Comparison of ENCODE assay signal across 13 cellular contexts in the genomic region with DNA sequence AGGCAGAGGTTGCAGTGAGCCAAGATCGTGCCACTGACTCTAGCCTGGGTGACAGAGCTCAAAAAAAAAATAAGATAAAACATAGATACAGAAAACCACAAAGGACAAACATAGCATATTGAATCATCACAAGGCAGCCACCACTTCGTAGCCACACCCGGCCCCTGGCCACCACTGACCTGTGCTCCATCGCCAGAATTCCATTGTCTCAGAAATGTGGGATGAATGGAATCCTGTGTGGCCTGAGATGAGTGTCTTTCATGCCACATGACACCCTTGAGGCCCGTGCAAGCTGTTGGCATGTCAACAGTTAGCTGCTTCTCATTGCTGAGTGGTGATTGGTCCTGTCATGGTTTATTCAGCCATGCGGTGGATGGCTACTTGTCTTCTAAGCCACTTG. TPM values are rescaled to one million over a fixed set of nuclear protein-coding genes. Genes with fewer than 3 reads are reported as not detected.
"Had no signal": no experiment of that assay in that cellular context is flagged by ENCODE, and none has a peak within 500 bp of the region (broad histone marks: within the 10 kb centered on the region; RNA-seq: fewer than 3 reads in every experiment).

No MANE protein-coding gene starts in this region.

RNA-seq across cellular contexts. Expression of gene FAM90A26, which starts 10.2 kb away (rescaled TPM):
- total RNA-seq: activated B cell treated with CpG ODN at 0.5 μM for 24 hours; activated CD8-positive, alpha-beta T cell treated with anti-CD3 and anti-CD28 coated beads for 36 hours; activated T-helper 17 cell treated with anti-CD3 and anti-CD28 coated beads, Interleukin-2, amount 50 U/mL, for 72 hours; body of pancreas; chondrocyte; dermis blood vessel endothelial cell; esophagus muscularis mucosa; foreskin keratinocyte; gastrocnemius medialis; heart left ventricle; T-helper 17 cell had no signal
- polyA plus RNA-seq: adipose tissue, foreskin keratinocyte, heart left ventricle had no signal

RNA-seq across cellular contexts. Expression of gene USP17L10, which starts 50.4 kb away (rescaled TPM):
- total RNA-seq: activated B cell treated with CpG ODN at 0.5 μM for 24 hours; activated CD8-positive, alpha-beta T cell treated with anti-CD3 and anti-CD28 coated beads for 36 hours; activated T-cell treated with anti-CD3 and anti-CD28 coated beads, Interleukin-2, amount 50 U/mL, for 4 hours; activated T-helper 17 cell treated with anti-CD3 and anti-CD28 coated beads, Interleukin-2, amount 50 U/mL, for 72 hours; body of pancreas; chondrocyte; dermis blood vessel endothelial cell; esophagus muscularis mucosa; foreskin keratinocyte; gastrocnemius medialis; heart left ventricle; T-helper 17 cell had no signal
- polyA plus RNA-seq: adipose tissue, foreskin keratinocyte, heart left ventricle had no signal

RNA-seq across cellular contexts. Expression of gene USP17L11, which starts 55.2 kb away (rescaled TPM):
- total RNA-seq: activated B cell treated with CpG ODN at 0.5 μM for 24 hours; activated CD8-positive, alpha-beta T cell treated with anti-CD3 and anti-CD28 coated beads for 36 hours; activated T-cell treated with anti-CD3 and anti-CD28 coated beads, Interleukin-2, amount 50 U/mL, for 4 hours; activated T-helper 17 cell treated with anti-CD3 and anti-CD28 coated beads, Interleukin-2, amount 50 U/mL, for 72 hours; body of pancreas; chondrocyte; dermis blood vessel endothelial cell; esophagus muscularis mucosa; foreskin keratinocyte; gastrocnemius medialis; heart left ventricle; T-helper 17 cell had no signal
- polyA plus RNA-seq: adipose tissue, foreskin keratinocyte, heart left ventricle had no signal

RNA-seq across cellular contexts. Expression of gene USP17L12, which starts 59.9 kb away (rescaled TPM):
- total RNA-seq: activated B cell treated with CpG ODN at 0.5 μM for 24 hours; activated CD8-positive, alpha-beta T cell treated with anti-CD3 and anti-CD28 coated beads for 36 hours; activated T-cell treated with anti-CD3 and anti-CD28 coated beads, Interleukin-2, amount 50 U/mL, for 4 hours; activated T-helper 17 cell treated with anti-CD3 and anti-CD28 coated beads, Interleukin-2, amount 50 U/mL, for 72 hours; body of pancreas; chondrocyte; dermis blood vessel endothelial cell; esophagus muscularis mucosa; foreskin keratinocyte; gastrocnemius medialis; heart left ventricle; T-helper 17 cell had no signal
- polyA plus RNA-seq: adipose tissue, foreskin keratinocyte, heart left ventricle had no signal
